Comparison of ENCODE assay signal across 10 cellular contexts in the genomic region with DNA sequence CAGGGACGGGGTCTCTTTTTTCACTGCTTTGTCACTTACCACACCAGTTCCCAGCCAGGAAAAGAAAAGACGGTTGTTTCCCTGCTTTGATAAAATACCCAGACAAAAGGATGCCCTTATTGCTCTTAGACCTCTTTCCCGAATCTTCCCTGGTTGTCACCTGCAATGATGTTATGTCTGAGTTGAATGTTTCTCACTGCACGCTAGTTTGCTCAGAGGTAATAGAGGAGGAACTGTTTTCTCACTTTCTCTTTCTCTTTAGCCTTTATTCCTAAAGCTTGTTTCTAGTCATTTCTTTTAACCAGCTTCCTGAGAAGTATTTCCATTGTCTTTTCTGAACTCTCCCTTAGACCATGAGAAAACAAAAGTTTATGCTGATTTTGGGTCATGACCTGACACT. TPM values are rescaled to one million over a fixed set of nuclear protein-coding genes. Genes with fewer than 3 reads are reported as not detected.
DNase-seq lines count a peak whose midpoint lies in the region; ATAC-seq and TF ChIP-seq lines count a peak whose summit lies in the region.
"Had no signal": no experiment of that assay in that cellular context is flagged by ENCODE, and none has a peak within 500 bp of the region (broad histone marks: within the 10 kb centered on the region; RNA-seq: fewer than 3 reads in every experiment).

No MANE protein-coding gene starts in this region.

- TF ChIP-seq CTCF in left ventricle myocardium inferior (IDR thresholded peaks at IDR 0.05; ENCODE audit: borderline replicate concordance), result no peak

- CTCF ChIA-PET in activated CD4-positive, alpha-beta memory T cell treated with anti-CD3 and anti-CD28 coated beads for 36 hours (lab: Charles Lee), result interaction anchor here (1.0 to 4.5 kb wide), 3 partner anchors 12 to 30 kb away, joined by 3 to 32 read pairs (median 4); no protein-coding TSS in a partner anchor

- H3K9me3 Mint-ChIP-seq in activated CD4-positive, alpha-beta memory T cell treated with anti-CD3 and anti-CD28 coated beads for 36 hours, result no peaks in the 10 kb centered on the region

- POLR2A ChIA-PET in activated CD4-positive, alpha-beta memory T cell treated with anti-CD3 and anti-CD28 coated beads for 36 hours (lab: Charles Lee), result no interaction called here

- peak overlapping the region; percentile 53 for H3K4me3 Mint-ChIP-seq in activated CD4-positive, alpha-beta memory T cell treated with anti-CD3 and anti-CD28 coated beads for 36 hours

- H3K4me3 ChIP-seq in left ventricle myocardium inferior, result no peak overlapping the region

- H3K4me1 Mint-ChIP-seq in activated CD4-positive, alpha-beta memory T cell treated with anti-CD3 and anti-CD28 coated beads for 36 hours (ENCODE audit: low read depth), result peaks cover 15% of the 10 kb centered on the region

- H3K9me3 ChIP-seq in left ventricle myocardium inferior (replicated peaks), result no peaks in the 10 kb centered on the region

- no peaks in the 10 kb centered on the region for H3K27me3 Mint-ChIP-seq in activated CD4-positive, alpha-beta memory T cell treated with anti-CD3 and anti-CD28 coated beads for 36 hours

- peaks cover 37% of the 10 kb centered on the region for H3K36me3 ChIP-seq in left ventricle myocardium inferior

- H3K27me3 ChIP-seq in left ventricle myocardium inferior (ENCODE audit: low read depth), result no peaks in the 10 kb centered on the region

- H3K36me3 Mint-ChIP-seq in activated CD4-positive, alpha-beta memory T cell treated with anti-CD3 and anti-CD28 coated beads for 36 hours, result peaks cover 4% of the 10 kb centered on the region

- DNase-seq in left ventricle myocardium inferior (no peak), Right ventricle myocardium superior (no peak), epidermal melanocyte (ENCODE audit: insufficient read length, low spot score) (no peak), CD1c-positive myeloid dendritic cell (ENCODE audit: extremely low spot score) (no peak)
- DNase-seq in activated CD4-positive, alpha-beta memory T cell treated with anti-CD3 and anti-CD28 coated beads for 36 hours, result no peak
- DNase-seq in stimulated activated CD4-positive, alpha-beta T cell treated with anti-CD3 and anti-CD28 coated beads, Interleukin-1b, Interleukin-23, amount 100 ng/mL, for 48 hours, result no peak
- DNase-seq: activated CD4-positive, CD25-positive, alpha-beta regulatory T cell treated with anti-CD3 and anti-CD28 coated beads, Interleukin-2, amount 50 U/mL, for 72 hours; substantia nigra had no signal

- peaks cover 13% of the 10 kb centered on the region for H3K4me1 ChIP-seq in left ventricle myocardium inferior

- peak overlapping the region; percentile 44 for H3K27ac ChIP-seq in left ventricle myocardium inferior (replicated peaks)

- intact Hi-C loops in left ventricle myocardium inferior (cut with micrococcal nuclease), result no loop called here
- intact Hi-C loops in Right ventricle myocardium superior (cut with DNase I), result no loop called here
- intact Hi-C loops in activated CD4-positive, alpha-beta memory T cell treated with anti-CD3 and anti-CD28 coated beads for 36 hours (cut with micrococcal nuclease), result loop anchor here (2.0 to 5.0 kb wide), 4 partner anchors 33 to 279 kb away; partner anchors contain the start of genes ACER2, DENND4C and RPS6

- H3K27ac Mint-ChIP-seq in activated CD4-positive, alpha-beta memory T cell treated with anti-CD3 and anti-CD28 coated beads for 36 hours, result peak overlapping the region; percentile 15

- ATAC-seq in Right ventricle myocardium superior (ENCODE audit: poor library complexity) (no peak), HG02943 (IDR thresholded peaks at IDR 0.05; ENCODE audit: low read depth, unreplicated experiment) (peak; percentile 82), SK-N-SH treated with all-trans-retinoic acid at 6 μM for 48 hours (no peak)

TF ChIP-seq in SK-N-SH treated with all-trans-retinoic acid at 6 μM for 48 hours, 23 proteins besides CTCF, POLR2A, EP300 and RAD21:
- no peak for TF ChIP-seq SNAI2 (CRISPR knock-in tag; IDR thresholded peaks at IDR 0.05)
- TF ChIP-seq, protein P1, sequence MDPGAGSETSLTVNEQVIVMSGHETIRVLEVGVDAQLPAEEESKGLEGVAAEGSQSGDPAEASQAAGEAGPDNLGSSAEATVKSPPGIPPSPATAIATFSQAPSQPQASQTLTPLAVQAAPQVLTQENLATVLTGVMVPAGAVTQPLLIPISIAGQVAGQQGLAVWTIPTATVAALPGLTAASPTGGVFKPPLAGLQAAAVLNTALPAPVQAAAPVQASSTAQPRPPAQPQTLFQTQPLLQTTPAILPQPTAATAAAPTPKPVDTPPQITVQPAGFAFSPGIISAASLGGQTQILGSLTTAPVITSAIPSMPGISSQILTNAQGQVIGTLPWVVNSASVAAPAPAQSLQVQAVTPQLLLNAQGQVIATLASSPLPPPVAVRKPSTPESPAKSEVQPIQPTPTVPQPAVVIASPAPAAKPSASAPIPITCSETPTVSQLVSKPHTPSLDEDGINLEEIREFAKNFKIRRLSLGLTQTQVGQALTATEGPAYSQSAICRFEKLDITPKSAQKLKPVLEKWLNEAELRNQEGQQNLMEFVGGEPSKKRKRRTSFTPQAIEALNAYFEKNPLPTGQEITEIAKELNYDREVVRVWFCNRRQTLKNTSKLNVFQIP (CRISPR knock-in tag; IDR thresholded peaks at IDR 0.05; ENCODE audit: borderline replicate concordance, low read depth), result no peak
- TF ChIP-seq ZFP30 (CRISPR knock-in tag; IDR thresholded peaks at IDR 0.05), result no peak
- no peak for TF ChIP-seq ESRRG (CRISPR knock-in tag; IDR thresholded peaks at IDR 0.05)
- TF ChIP-seq RARB (CRISPR knock-in tag; IDR thresholded peaks at IDR 0.05), result no peak

RNA-seq across cellular contexts. Expression of gene ACER2, which starts 32.9 kb away (rescaled TPM):
- total RNA-seq in left ventricle myocardium inferior (3.8 TPM), Right ventricle myocardium superior (3.4 TPM)
- 1 to 10 TPM; 1.8 TPM for total RNA-seq in activated CD4-positive, alpha-beta memory T cell treated with anti-CD3 and anti-CD28 coated beads for 36 hours
